In the genomic region with DNA sequence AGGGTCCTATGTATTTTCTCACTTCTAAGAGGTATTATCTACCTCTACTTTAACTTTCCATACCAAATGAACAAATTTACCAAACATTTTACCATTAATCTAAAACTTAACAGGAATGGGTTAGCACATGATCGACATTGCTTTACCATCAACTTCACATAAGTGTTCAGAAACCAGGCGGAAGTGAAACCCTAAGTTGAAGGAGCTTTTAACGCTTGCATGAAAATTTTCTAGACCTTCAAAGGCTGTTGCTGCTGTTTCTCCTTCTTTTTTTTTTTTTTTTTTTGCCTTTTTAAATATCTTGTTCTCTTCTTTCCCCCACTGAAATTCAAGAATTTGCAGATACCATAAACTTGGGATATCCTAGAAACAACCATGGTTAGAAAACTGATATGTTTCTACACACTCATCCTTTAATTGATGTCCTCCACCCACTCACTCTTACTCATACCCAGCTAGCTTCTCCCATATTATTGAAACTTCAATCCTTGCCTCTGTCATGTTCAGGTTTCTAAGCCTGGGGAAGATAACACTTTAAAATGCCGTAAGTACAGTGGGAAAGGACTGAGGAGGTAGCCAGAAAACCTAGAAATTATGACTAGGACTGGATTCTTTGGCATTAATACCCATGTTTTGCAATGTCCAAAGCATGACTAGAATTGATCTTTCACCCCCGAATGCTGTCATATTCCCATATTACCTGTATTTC, we compare ENCODE assay signal across 10 cellular contexts. TPM values are rescaled to one million over a fixed set of nuclear protein-coding genes. Genes with fewer than 3 reads are reported as not detected.
DNase-seq lines count a peak whose midpoint lies in the region; ATAC-seq and TF ChIP-seq lines count a peak whose summit lies in the region.
"Had no signal": no experiment of that assay in that cellular context is flagged by ENCODE, and none has a peak within 500 bp of the region (broad histone marks: within the 10 kb centered on the region; RNA-seq: fewer than 3 reads in every experiment).

No MANE protein-coding gene starts in this region.

- H4K20me1 ChIP-seq in smooth muscle cell (ENCODE audit: low read depth) = peaks cover 22% of the 10 kb centered on the region

- H3K36me3 ChIP-seq in smooth muscle cell (ENCODE audit: low read depth) = no peaks in the 10 kb centered on the region
- no peaks in the 10 kb centered on the region for H3K36me3 ChIP-seq in heart right ventricle
- H3K36me3 ChIP-seq: upper lobe of left lung had no signal

- WGBS in smooth muscle cell (ENCODE audit: low lambda C conversion rate) = 51% methylated on average over 5 of the region's 5 CpGs
- WGBS in heart right ventricle, 2 donors = 79 to 95% methylated on average over 5 of the region's 5 CpGs

- H3K79me2 ChIP-seq in smooth muscle cell (ENCODE audit: low read depth) = peaks cover 91% of the 10 kb centered on the region

- peaks cover 3% of the 10 kb centered on the region for H3K4me1 ChIP-seq in smooth muscle cell (ENCODE audit: low read depth)
- H3K4me1 ChIP-seq in heart right ventricle = peaks cover 0 to 47% (median 0%) of the 10 kb centered on the region in 9 donors
- H3K4me1 ChIP-seq: A549 had no signal

- CTCF ChIA-PET in activated CD4-positive, alpha-beta T cell treated with anti-CD3 and anti-CD28 coated beads for 36 hours (lab: Charles Lee) = interaction anchor here (0.6 kb wide), 2 partner anchors 26 to 176 kb away, joined by 3 to 4 read pairs; no protein-coding TSS in a partner anchor

- H3K9ac ChIP-seq in smooth muscle cell (ENCODE audit: low read depth) = no peak overlapping the region

- no peaks in the 10 kb centered on the region for H3K36me3 Mint-ChIP-seq in activated CD4-positive, alpha-beta T cell treated with anti-CD3 and anti-CD28 coated beads for 36 hours (ENCODE audit: low read depth)
- peaks cover 5% of the 10 kb centered on the region for H3K36me3 Mint-ChIP-seq in T-helper 2 cell treated with Interferon-gamma antibody and Interleukin-4, amounts not matched to agents 5 μg/mL and 100 μg/mL, for 36 hours (ENCODE audit: low read depth)

- peaks cover 3% of the 10 kb centered on the region for H3F3A ChIP-seq in smooth muscle cell (ENCODE audit: low read depth)

- H3K27ac ChIP-seq in smooth muscle cell (ENCODE audit: low read depth) = peak overlapping the region; percentile 75
- H3K27ac ChIP-seq in heart right ventricle = peak overlapping the region in 1 of 10 donors; percentile 64
- H3K27ac ChIP-seq: A549, upper lobe of left lung had no signal

- DNase-seq in activated CD4-positive, alpha-beta T cell treated with anti-CD3 and anti-CD28 coated beads for 36 hours = no peak
- no peak for DNase-seq in activated CD4-positive, alpha-beta T cell treated with anti-CD3 and anti-CD28 coated beads, Interleukin-2, amount 50 U/mL, for 48 hours
- DNase-seq in T-helper 2 cell treated with Interferon-gamma antibody and Interleukin-4, amounts not matched to agents 5 μg/mL and 100 μg/mL, for 36 hours (ENCODE audit: low spot score) = no peak
- DNase-seq in smooth muscle cell (lab: John Stamatoyannopoulos, UW; ENCODE audit: unreplicated experiment) = no peak
- no peak for DNase-seq in heart right ventricle
- no peak for DNase-seq in Right ventricle myocardium superior
- DNase-seq in SHP77 (lab: John Stamatoyannopoulos, UW) = no peak
- DNase-seq: upper lobe of left lung had no signal

- H3K9me3 ChIP-seq in smooth muscle cell (replicated peaks; ENCODE audit: low read depth) = no peaks in the 10 kb centered on the region
- no peaks in the 10 kb centered on the region for H3K9me3 ChIP-seq in heart right ventricle
- H3K9me3 ChIP-seq: A549, upper lobe of left lung had no signal

- no peaks in the 10 kb centered on the region for H3K27me3 Mint-ChIP-seq in activated CD4-positive, alpha-beta T cell treated with anti-CD3 and anti-CD28 coated beads for 36 hours
- no peaks in the 10 kb centered on the region for H3K27me3 Mint-ChIP-seq in T-helper 2 cell treated with Interferon-gamma antibody and Interleukin-4, amounts not matched to agents 5 μg/mL and 100 μg/mL, for 36 hours (ENCODE audit: low read depth)

- no peak for TF ChIP-seq CTCF in smooth muscle cell (IDR thresholded peaks at IDR 0.05; ENCODE audit: borderline replicate concordance, insufficient read depth, poor library complexity, severe bottlenecking)
- TF ChIP-seq CTCF in heart right ventricle (IDR thresholded peaks at IDR 0.05) = no peak

- no peak overlapping the region for H3K4me3 ChIP-seq in smooth muscle cell
- no peak overlapping the region for H3K4me3 ChIP-seq in heart right ventricle
- H3K4me3 ChIP-seq: A549, upper lobe of left lung had no signal

- H3K27me3 ChIP-seq in smooth muscle cell (ENCODE audit: low read depth) = no peaks in the 10 kb centered on the region
- no peaks in the 10 kb centered on the region for H3K27me3 ChIP-seq in heart right ventricle
- H3K27me3 ChIP-seq: upper lobe of left lung had no signal

- H3K4me3 Mint-ChIP-seq in activated CD4-positive, alpha-beta T cell treated with anti-CD3 and anti-CD28 coated beads for 36 hours = no peak overlapping the region
- H3K4me3 Mint-ChIP-seq in T-helper 2 cell treated with Interferon-gamma antibody and Interleukin-4, amounts not matched to agents 5 μg/mL and 100 μg/mL, for 36 hours = peak overlapping the region; percentile 66

- POLR2A ChIA-PET in activated CD4-positive, alpha-beta T cell treated with anti-CD3 and anti-CD28 coated beads for 36 hours (lab: Charles Lee) = interaction anchor here (0.7 to 1.3 kb wide), 2 partner anchors 24 to 258 kb away, joined by 3 read pairs; partner anchors contain the start of gene MYO5A

- H3K9me3 Mint-ChIP-seq in activated CD4-positive, alpha-beta T cell treated with anti-CD3 and anti-CD28 coated beads for 36 hours (ENCODE audit: low read depth) = no peaks in the 10 kb centered on the region
- no peaks in the 10 kb centered on the region for H3K9me3 Mint-ChIP-seq in T-helper 2 cell treated with Interferon-gamma antibody and Interleukin-4, amounts not matched to agents 5 μg/mL and 100 μg/mL, for 36 hours

- no peak overlapping the region for H2AFZ ChIP-seq in smooth muscle cell (ENCODE audit: low read depth)

- peak; percentile 73 for ATAC-seq in activated CD4-positive, alpha-beta T cell treated with anti-CD3 and anti-CD28 coated beads for 36 hours
- ATAC-seq in HG02938 (IDR thresholded peaks at IDR 0.05; ENCODE audit: unreplicated experiment) (peak; percentile 68), heart right ventricle (no peak), Right ventricle myocardium superior (ENCODE audit: poor library complexity) (no peak)
- ATAC-seq: A549 had no signal

- H3K27ac Mint-ChIP-seq in activated CD4-positive, alpha-beta T cell treated with anti-CD3 and anti-CD28 coated beads for 36 hours = peak overlapping the region; percentile 17
- H3K27ac Mint-ChIP-seq in T-helper 2 cell treated with Interferon-gamma antibody and Interleukin-4, amounts not matched to agents 5 μg/mL and 100 μg/mL, for 36 hours = peak overlapping the region; percentile 61

- intact Hi-C loops in activated CD4-positive, alpha-beta T cell treated with anti-CD3 and anti-CD28 coated beads for 36 hours (cut with DNase I, micrococcal nuclease) = no loop called here
- intact Hi-C loops in heart right ventricle (cut with DNase I) (no loop called here), Right ventricle myocardium superior (cut with DNase I) (no loop called here)

- peaks cover 28% of the 10 kb centered on the region for H3K4me1 Mint-ChIP-seq in activated CD4-positive, alpha-beta T cell treated with anti-CD3 and anti-CD28 coated beads for 36 hours
- H3K4me1 Mint-ChIP-seq in T-helper 2 cell treated with Interferon-gamma antibody and Interleukin-4, amounts not matched to agents 5 μg/mL and 100 μg/mL, for 36 hours (ENCODE audit: low read depth) = peaks cover 21% of the 10 kb centered on the region

- peak overlapping the region; percentile 56 for H3K4me2 ChIP-seq in smooth muscle cell
- H3K4me2 ChIP-seq: A549 had no signal

RNA-seq across cellular contexts. Expression of gene MYO5A, which starts 24.7 kb away (rescaled TPM):
- 10 to 100 TPM; 22.5 TPM for total RNA-seq in activated CD4-positive, alpha-beta T cell treated with anti-CD3 and anti-CD28 coated beads for 36 hours
- 68.8 and 72.1 TPM in 2 replicates for total RNA-seq in smooth muscle cell
- polyA plus RNA-seq in smooth muscle cell = 22.4 and 29.4 TPM in 2 replicates
- 10 to 100 TPM in 1 of 10 donors, 1 to 10 TPM in 9; 5.0 to 15.7 (median 6.9) TPM for total RNA-seq in heart right ventricle
- 1 to 10 TPM; 3.1 to 3.7 TPM for polyA plus RNA-seq in heart right ventricle
- 7.4 TPM for total RNA-seq in Right ventricle myocardium superior

Comparison
In these comparisons a context has a peak if more than half of its experiments do, and no peak if none do; other contexts are left out.
1. ATAC-seq: peak in activated CD4-positive, alpha-beta T cell treated with anti-CD3 and anti-CD28 coated beads for 36 hours (single experiment) and HG02938 (single experiment); none in heart right ventricle (0 of 8) and Right ventricle myocardium superior (single experiment).